ENCODE assay signal across 1 cellular context in the genomic region with DNA sequence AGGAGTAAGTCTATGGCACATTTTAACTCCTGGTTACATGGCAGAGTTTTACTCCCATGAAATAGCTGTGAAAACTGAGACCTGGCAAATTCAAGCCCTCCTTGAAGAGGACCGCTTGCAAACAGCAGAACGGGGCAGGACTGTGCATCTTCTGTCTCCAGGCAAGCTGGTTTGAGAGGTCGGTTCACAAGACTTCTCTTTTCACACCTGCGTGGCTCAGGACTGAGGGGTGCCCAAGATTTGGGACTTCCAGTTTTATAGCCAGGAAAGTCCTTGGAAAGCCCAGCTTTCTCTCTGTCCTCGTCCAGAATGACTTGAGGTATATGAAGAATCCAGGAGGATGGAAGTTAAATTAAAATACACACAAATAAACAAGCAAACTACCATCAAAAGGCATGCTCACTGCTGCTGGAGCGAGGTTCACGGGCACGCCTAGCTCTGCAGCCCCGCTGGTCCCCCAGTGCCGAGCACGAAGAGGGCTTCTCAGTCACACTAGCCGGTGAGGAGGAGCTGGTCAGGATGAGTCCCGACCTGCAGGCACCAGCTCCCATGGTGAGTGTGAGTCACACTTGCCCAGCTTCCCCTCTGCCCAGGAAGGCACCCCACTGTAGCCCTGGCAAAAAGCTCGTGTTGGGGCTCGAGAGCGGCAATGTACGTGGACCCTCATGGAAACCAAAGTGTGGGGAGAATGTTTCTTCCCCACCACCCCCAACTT.
A peak's percentile ranks its signal among the peaks of the same experiment; 100 is the strongest.
TF ChIP-seq lines count a peak whose summit lies in the region.

No MANE protein-coding gene starts in this region.

TF ChIP-seq in HEK293, 187 proteins besides CTCF, POLR2A, EP300 and RAD21:
- TF ChIP-seq ZIC2 (tag by site-specific recombination; IDR thresholded peaks at IDR 0.05): peak; percentile 61
- TF ChIP-seq FEZF1 (tag by site-specific recombination; IDR thresholded peaks at IDR 0.05): no peak
- TF ChIP-seq EGR2 (tag by site-specific recombination; IDR thresholded peaks at IDR 0.05; ENCODE audit: low read depth): no peak
- TF ChIP-seq KLF10 (tag by site-specific recombination; IDR thresholded peaks at IDR 0.05): no peak
TF ChIP-seq in HEK293: peak in this region for 1.
